ENCODE assay signal across 2 cellular contexts in the genomic region with DNA sequence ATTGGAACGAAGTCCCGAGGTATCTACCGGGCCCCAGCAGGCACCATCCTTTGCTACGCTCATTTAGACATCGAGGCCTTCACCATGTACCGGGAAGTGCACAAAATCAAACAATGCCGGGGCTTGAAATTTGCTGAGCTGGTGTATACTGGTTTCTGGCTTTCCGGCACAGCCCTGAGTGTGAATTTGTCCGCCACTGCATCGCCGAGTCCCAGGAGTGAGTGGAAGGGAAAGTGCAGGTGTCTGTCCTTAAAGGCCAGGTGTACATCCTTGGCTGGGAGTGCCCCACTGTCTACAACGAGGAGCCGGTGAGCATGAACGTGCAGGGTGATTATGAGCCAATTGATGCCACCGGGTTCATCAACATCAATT.
TF ChIP-seq lines count a peak whose summit lies in the region.

No MANE protein-coding gene starts in this region.

TF ChIP-seq in HepG2, 621 proteins besides CTCF, POLR2A, EP300 and RAD21:
- 0 out of 4 replicates have a peak, but pooled peaks have one; percentile 34 to 39 for TF ChIP-seq MAFK (conservative IDR thresholded peaks at IDR 0.05 in 1 of 2, IDR thresholded peaks at IDR 0.05 in 1 of 2; ENCODE audit: low read length in 2 of 2)
- TF ChIP-seq ZNF747 (CRISPR knock-in tag; IDR thresholded peaks at IDR 0.05; ENCODE audit: borderline replicate concordance): no peak

TF ChIP-seq in SK-N-SH treated with all-trans-retinoic acid at 6 μM for 48 hours, 23 proteins besides CTCF, POLR2A, EP300 and RAD21 (continued from another document):
- TF ChIP-seq ARNTL (CRISPR knock-in tag; IDR thresholded peaks at IDR 0.05; ENCODE audit: borderline replicate concordance, low read depth) (no peak), OSR1 (CRISPR knock-in tag; IDR thresholded peaks at IDR 0.05) (no peak), ZFP30 (CRISPR knock-in tag; IDR thresholded peaks at IDR 0.05) (no peak), ZNF70 (CRISPR knock-in tag; IDR thresholded peaks at IDR 0.05) (no peak), RARB (CRISPR knock-in tag; IDR thresholded peaks at IDR 0.05) (no peak), SNAI2 (CRISPR knock-in tag; IDR thresholded peaks at IDR 0.05) (no peak), ZC3H10 (CRISPR knock-in tag; IDR thresholded peaks at IDR 0.05) (no peak), CSDC2 (CRISPR knock-in tag; IDR thresholded peaks at IDR 0.05) (no peak), GLIS3 (CRISPR knock-in tag; IDR thresholded peaks at IDR 0.05) (no peak), PPARA (CRISPR knock-in tag; IDR thresholded peaks at IDR 0.05; ENCODE audit: borderline replicate concordance) (no peak), ZNF8 (CRISPR knock-in tag; IDR thresholded peaks at IDR 0.05) (no peak), ESRRG (CRISPR knock-in tag; IDR thresholded peaks at IDR 0.05) (no peak), ISL1 (CRISPR knock-in tag; IDR thresholded peaks at IDR 0.05) (no peak), TCF4 (CRISPR knock-in tag; IDR thresholded peaks at IDR 0.05; ENCODE audit: borderline replicate concordance) (no peak)
- TF ChIP-seq, protein P1, sequence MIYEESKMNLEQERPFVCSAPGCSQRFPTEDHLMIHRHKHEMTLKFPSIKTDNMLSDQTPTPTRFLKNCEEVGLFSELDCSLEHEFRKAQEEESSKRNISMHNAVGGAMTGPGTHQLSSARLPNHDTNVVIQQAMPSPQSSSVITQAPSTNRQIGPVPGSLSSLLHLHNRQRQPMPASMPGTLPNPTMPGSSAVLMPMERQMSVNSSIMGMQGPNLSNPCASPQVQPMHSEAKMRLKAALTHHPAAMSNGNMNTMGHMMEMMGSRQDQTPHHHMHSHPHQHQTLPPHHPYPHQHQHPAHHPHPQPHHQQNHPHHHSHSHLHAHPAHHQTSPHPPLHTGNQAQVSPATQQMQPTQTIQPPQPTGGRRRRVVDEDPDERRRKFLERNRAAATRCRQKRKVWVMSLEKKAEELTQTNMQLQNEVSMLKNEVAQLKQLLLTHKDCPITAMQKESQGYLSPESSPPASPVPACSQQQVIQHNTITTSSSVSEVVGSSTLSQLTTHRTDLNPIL (CRISPR knock-in tag; IDR thresholded peaks at IDR 0.05; ENCODE audit: low read depth): no peak
- TF ChIP-seq, protein P2, sequence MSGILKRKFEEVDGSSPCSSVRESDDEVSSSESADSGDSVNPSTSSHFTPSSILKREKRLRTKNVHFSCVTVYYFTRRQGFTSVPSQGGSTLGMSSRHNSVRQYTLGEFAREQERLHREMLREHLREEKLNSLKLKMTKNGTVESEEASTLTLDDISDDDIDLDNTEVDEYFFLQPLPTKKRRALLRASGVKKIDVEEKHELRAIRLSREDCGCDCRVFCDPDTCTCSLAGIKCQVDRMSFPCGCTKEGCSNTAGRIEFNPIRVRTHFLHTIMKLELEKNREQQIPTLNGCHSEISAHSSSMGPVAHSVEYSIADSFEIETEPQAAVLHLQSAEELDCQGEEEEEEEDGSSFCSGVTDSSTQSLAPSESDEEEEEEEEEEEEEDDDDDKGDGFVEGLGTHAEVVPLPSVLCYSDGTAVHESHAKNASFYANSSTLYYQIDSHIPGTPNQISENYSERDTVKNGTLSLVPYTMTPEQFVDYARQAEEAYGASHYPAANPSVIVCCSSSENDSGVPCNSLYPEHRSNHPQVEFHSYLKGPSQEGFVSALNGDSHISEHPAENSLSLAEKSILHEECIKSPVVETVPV (CRISPR knock-in tag; IDR thresholded peaks at IDR 0.05): no peak
- TF ChIP-seq, protein P3, sequence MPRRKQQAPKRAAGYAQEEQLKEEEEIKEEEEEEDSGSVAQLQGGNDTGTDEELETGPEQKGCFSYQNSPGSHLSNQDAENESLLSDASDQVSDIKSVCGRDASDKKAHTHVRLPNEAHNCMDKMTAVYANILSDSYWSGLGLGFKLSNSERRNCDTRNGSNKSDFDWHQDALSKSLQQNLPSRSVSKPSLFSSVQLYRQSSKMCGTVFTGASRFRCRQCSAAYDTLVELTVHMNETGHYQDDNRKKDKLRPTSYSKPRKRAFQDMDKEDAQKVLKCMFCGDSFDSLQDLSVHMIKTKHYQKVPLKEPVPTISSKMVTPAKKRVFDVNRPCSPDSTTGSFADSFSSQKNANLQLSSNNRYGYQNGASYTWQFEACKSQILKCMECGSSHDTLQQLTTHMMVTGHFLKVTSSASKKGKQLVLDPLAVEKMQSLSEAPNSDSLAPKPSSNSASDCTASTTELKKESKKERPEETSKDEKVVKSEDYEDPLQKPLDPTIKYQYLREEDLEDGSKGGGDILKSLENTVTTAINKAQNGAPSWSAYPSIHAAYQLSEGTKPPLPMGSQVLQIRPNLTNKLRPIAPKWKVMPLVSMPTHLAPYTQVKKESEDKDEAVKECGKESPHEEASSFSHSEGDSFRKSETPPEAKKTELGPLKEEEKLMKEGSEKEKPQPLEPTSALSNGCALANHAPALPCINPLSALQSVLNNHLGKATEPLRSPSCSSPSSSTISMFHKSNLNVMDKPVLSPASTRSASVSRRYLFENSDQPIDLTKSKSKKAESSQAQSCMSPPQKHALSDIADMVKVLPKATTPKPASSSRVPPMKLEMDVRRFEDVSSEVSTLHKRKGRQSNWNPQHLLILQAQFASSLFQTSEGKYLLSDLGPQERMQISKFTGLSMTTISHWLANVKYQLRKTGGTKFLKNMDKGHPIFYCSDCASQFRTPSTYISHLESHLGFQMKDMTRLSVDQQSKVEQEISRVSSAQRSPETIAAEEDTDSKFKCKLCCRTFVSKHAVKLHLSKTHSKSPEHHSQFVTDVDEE (CRISPR knock-in tag; IDR thresholded peaks at IDR 0.05): no peak
- TF ChIP-seq, protein P4, sequence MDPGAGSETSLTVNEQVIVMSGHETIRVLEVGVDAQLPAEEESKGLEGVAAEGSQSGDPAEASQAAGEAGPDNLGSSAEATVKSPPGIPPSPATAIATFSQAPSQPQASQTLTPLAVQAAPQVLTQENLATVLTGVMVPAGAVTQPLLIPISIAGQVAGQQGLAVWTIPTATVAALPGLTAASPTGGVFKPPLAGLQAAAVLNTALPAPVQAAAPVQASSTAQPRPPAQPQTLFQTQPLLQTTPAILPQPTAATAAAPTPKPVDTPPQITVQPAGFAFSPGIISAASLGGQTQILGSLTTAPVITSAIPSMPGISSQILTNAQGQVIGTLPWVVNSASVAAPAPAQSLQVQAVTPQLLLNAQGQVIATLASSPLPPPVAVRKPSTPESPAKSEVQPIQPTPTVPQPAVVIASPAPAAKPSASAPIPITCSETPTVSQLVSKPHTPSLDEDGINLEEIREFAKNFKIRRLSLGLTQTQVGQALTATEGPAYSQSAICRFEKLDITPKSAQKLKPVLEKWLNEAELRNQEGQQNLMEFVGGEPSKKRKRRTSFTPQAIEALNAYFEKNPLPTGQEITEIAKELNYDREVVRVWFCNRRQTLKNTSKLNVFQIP (CRISPR knock-in tag; IDR thresholded peaks at IDR 0.05; ENCODE audit: borderline replicate concordance, low read depth): no peak
